ENCODE assay signal across 22 cellular contexts in the genomic region with DNA sequence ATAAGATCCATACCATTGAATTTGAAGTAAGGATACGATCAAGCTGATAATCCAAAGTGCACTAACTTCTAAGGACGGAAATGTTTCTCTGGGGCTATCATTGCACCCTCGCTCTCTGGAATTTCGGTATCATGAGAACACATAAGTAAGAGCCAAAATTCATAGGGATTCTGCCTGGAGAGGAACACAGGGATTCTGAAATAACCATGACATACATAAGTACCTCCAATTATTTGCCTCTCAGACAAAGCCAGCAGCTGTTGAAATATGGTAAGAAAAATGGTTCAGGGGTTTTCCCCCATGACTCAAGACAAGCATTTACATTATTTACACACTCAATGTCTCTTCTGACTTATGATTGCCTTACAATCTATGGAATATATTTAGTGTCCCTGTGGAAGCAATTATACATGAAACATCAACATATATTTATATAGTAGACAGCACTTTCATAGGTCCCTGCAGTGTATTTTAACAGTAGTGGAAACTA.
"Had no signal": no experiment of that assay in that cellular context is flagged by ENCODE, and none has a peak within 500 bp of the region (broad histone marks: within the 10 kb centered on the region; RNA-seq: fewer than 3 reads in every experiment).

No MANE protein-coding gene starts in this region.

- ATAC-seq: activated CD8-positive, alpha-beta T cell treated with anti-CD3 and anti-CD28 coated beads for 36 hours; activated T-cell treated with anti-CD3 and anti-CD28 coated beads, Interleukin-2, amount 50 U/mL, for 4 hours; activated T-helper 17 cell treated with anti-CD3 and anti-CD28 coated beads, Interleukin-2, amount 50 U/mL, for 72 hours; gastroesophageal sphincter; mucosa of descending colon; natural killer cell treated with Interleukin-12 subunit alpha and Interleukin-12 subunit beta and Interleukin-15 and Interleukin-18, amount 100 ng/mL, for 72 hours; stimulated activated memory B cell treated with anti-CD40 and anti-IgM and Interleukin-4, amounts not matched to agents 10 μg/mL and 1 μg/mL and 100 μg/mL, for 72 hours; stimulated activated naive CD8-positive, alpha-beta T cell treated with anti-CD3 and anti-CD28 coated beads, Interleukin-15, amount 100 ng/mL, for 72 hours had no signal

- DNase-seq: activated B cell treated with CpG ODN at 0.5 μM for 24 hours; activated CD4-positive, alpha-beta T cell treated with anti-CD3 and anti-CD28 coated beads, Interleukin-2, amount 50 U/mL, for 1 hour; activated CD8-positive, alpha-beta T cell treated with anti-CD3 and anti-CD28 coated beads for 36 hours; activated gamma-delta T cell treated with Interleukin-2 at 50 U/mL for 16 hours; activated naive CD4-positive, alpha-beta T cell treated with anti-CD3 and anti-CD28 coated beads, Interleukin-2, amount 50 U/mL, for 16 hours; activated T-cell treated with anti-CD3 and anti-CD28 coated beads, Interleukin-2, amount 50 U/mL, for 4 hours; amniotic stem cell; brain microvascular endothelial cell; central memory CD4-positive, alpha-beta T cell; islet precursor cell; left ventricle myocardium inferior; mucosa of descending colon; stimulated activated CD4-positive, alpha-beta T cell treated with anti-CD3 and anti-CD28 coated beads, Interleukin-1b, Interleukin-23, amount 100 ng/mL, for 48 hours; stimulated activated CD4-positive, alpha-beta T cell treated with anti-CD3 and anti-CD28 coated beads, Interleukin-4, amount 100 ng/mL, for 4 hours; stimulated activated CD8-positive, alpha-beta memory T cell treated with anti-CD3 and anti-CD28 coated beads, Interleukin-4, amount 100 ng/mL, for 48 hours; stimulated activated naive CD8-positive, alpha-beta T cell treated with anti-CD3 and anti-CD28 coated beads, Interleukin-15, amount 100 ng/mL, for 72 hours; substantia nigra; uterus had no signal
